13 cellular contexts compared by ENCODE assay signal in the genomic region with DNA sequence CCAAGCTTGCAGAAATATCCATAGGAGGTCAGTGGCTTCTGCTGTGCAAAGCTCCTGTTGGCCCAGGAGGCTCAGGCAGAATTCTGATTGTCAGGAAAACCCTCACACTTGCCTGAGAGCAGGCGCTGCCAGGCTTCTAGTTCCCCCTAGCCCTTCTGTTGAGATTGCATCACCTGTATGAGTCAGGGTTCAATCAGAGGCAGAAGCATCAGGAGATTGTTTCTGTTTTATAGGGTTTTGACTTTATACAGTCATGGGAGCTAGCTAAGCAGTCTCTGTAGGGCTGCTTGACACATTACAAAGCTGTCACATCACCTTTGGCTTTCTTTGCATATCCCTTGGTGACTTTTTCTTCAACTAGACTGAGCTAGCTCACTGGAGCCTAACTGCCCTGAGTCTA. TPM values are rescaled to one million over a fixed set of nuclear protein-coding genes. Genes with fewer than 3 reads are reported as not detected.
DNase-seq lines count a peak whose midpoint lies in the region; ATAC-seq, FAIRE-seq and TF ChIP-seq lines count a peak whose summit lies in the region.
"Had no signal": no experiment of that assay in that cellular context is flagged by ENCODE, and none has a peak within 500 bp of the region (broad histone marks: within the 10 kb centered on the region; RNA-seq: fewer than 3 reads in every experiment).

No MANE protein-coding gene starts in this region.

- TF ChIP-seq POLR2A in A549 (IDR thresholded peaks at IDR 0.05; ENCODE audit: low read length) (no peak), thyroid gland (IDR thresholded peaks at IDR 0.05) (no peak)

- no peaks in the 10 kb centered on the region for H3K36me3 Mint-ChIP-seq in stimulated activated naive B cell treated with anti-CD40 and anti-IgM and Interleukin-4, amounts not matched to agents 10 μg/mL and 1 μg/mL and 100 μg/mL, for 72 hours
- H3K36me3 Mint-ChIP-seq: CD4-positive, alpha-beta memory T cell had no signal

- H3K4me1 Mint-ChIP-seq in stimulated activated naive B cell treated with anti-CD40 and anti-IgM and Interleukin-4, amounts not matched to agents 10 μg/mL and 1 μg/mL and 100 μg/mL, for 72 hours = peaks cover 1 to 7% of the 10 kb centered on the region in 2 donors
- H3K4me1 Mint-ChIP-seq: CD4-positive, alpha-beta memory T cell had no signal

- H3K27ac Mint-ChIP-seq in stimulated activated naive B cell treated with anti-CD40 and anti-IgM and Interleukin-4, amounts not matched to agents 10 μg/mL and 1 μg/mL and 100 μg/mL, for 72 hours = no peak overlapping the region
- H3K27ac Mint-ChIP-seq: CD4-positive, alpha-beta memory T cell had no signal

- CTCF ChIA-PET in A549 (lab: Yijun Ruan, JAX) = interaction anchor here (0.8 to 1.2 kb wide), 3 partner anchors 12 to 59 kb away, joined by 3 to 6 read pairs (median 3); no protein-coding TSS in a partner anchor

- H3K4me1 ChIP-seq in A549 (peaks cover 12% of the 10 kb centered on the region), thyroid gland (no peaks in the 10 kb centered on the region)
- H3K4me1 ChIP-seq: left ventricle myocardium inferior, prostate gland had no signal

- peak overlapping the region; percentile 60 to 81 for H3K27ac ChIP-seq in A549
- H3K27ac ChIP-seq in thyroid gland = no peak overlapping the region
- H3K27ac ChIP-seq: left ventricle myocardium inferior, prostate gland had no signal

- TF ChIP-seq RAD21 in A549 (conservative IDR thresholded peaks at IDR 0.05 in 1 of 2, IDR thresholded peaks at IDR 0.05 in 1 of 2) = no peak

- TF ChIP-seq EP300 in A549 (IDR thresholded peaks at IDR 0.05) = no peak

- no peak for TF ChIP-seq CTCF in A549 (IDR thresholded peaks at IDR 0.05)
- TF ChIP-seq CTCF in fibroblast of pulmonary artery (IDR thresholded peaks at IDR 0.05; ENCODE audit: low read length, missing control alignments) = no peak
- no peak for TF ChIP-seq CTCF in thyroid gland (IDR thresholded peaks at IDR 0.05)

- no peaks in the 10 kb centered on the region for H3K9me3 ChIP-seq in A549
- no peaks in the 10 kb centered on the region for H3K9me3 ChIP-seq in thyroid gland
- H3K9me3 ChIP-seq: left ventricle myocardium inferior, prostate gland had no signal

- no peaks in the 10 kb centered on the region for H3K36me3 ChIP-seq in H7 (replicated peaks; ENCODE audit: control insufficient read depth, insufficient read depth, low read length)
- H3K36me3 ChIP-seq in thyroid gland = no peaks in the 10 kb centered on the region
- H3K36me3 ChIP-seq: left ventricle myocardium inferior, prostate gland had no signal

- intact Hi-C loops in thyroid gland (cut with DNase I) = no loop called here

- FAIRE-seq in A549 (lab: Jason Lieb, UNC) (peak; percentile 92), RCC 7860 (lab: Jason Lieb, UNC) (peak; percentile 82)

- POLR2A ChIA-PET in A549 (lab: Yijun Ruan, JAX) = interaction anchor here (0.6 kb wide), 1 partner anchor 639 kb away, joined by 3 read pairs; no protein-coding TSS in a partner anchor

- H3K4me3 Mint-ChIP-seq in stimulated activated naive B cell treated with anti-CD40 and anti-IgM and Interleukin-4, amounts not matched to agents 10 μg/mL and 1 μg/mL and 100 μg/mL, for 72 hours = no peak overlapping the region
- H3K4me3 Mint-ChIP-seq: CD4-positive, alpha-beta memory T cell had no signal

- no peak overlapping the region for H3K4me3 ChIP-seq in A549
- H3K4me3 ChIP-seq in H7 (ENCODE audit: insufficient read depth, low read depth, low read length) = no peak overlapping the region
- H3K4me3 ChIP-seq in fibroblast of pulmonary artery (replicated peaks; ENCODE audit: low read depth, low read length) = no peak overlapping the region
- no peak overlapping the region for H3K4me3 ChIP-seq in thyroid gland (replicated peaks in 1 of 3)
- H3K4me3 ChIP-seq: left ventricle myocardium inferior, prostate gland had no signal

- H3K27me3 ChIP-seq in H7 (ENCODE audit: control insufficient read depth, insufficient read depth, low read length) (no peaks in the 10 kb centered on the region), thyroid gland (no peaks in the 10 kb centered on the region)

- WGBS in A549 (ENCODE audit: missing lambda C conversion rate) = 20% methylated on average over 1 of the region's 1 CpG
- 70% methylated on average over 1 of the region's 1 CpG for WGBS in thyroid gland, 2 donors

- H3K9me3 Mint-ChIP-seq in stimulated activated naive B cell treated with anti-CD40 and anti-IgM and Interleukin-4, amounts not matched to agents 10 μg/mL and 1 μg/mL and 100 μg/mL, for 72 hours = peaks cover 0 to 1% of the 10 kb centered on the region in 2 donors

- H3K27me3 Mint-ChIP-seq in stimulated activated naive B cell treated with anti-CD40 and anti-IgM and Interleukin-4, amounts not matched to agents 10 μg/mL and 1 μg/mL and 100 μg/mL, for 72 hours = peaks cover 0 to 21% of the 10 kb centered on the region in 2 donors
- H3K27me3 Mint-ChIP-seq: CD4-positive, alpha-beta memory T cell had no signal

- ATAC-seq in A549 = peak; percentile 83 to 85; a peak in 5 of 6 replicates
- ATAC-seq in GM21423 (IDR thresholded peaks at IDR 0.05; ENCODE audit: unreplicated experiment) = no peak
- ATAC-seq in stimulated activated naive B cell treated with anti-CD40 and anti-IgM and Interleukin-4, amounts not matched to agents 10 μg/mL and 1 μg/mL and 100 μg/mL, for 72 hours (replicated peaks) = no peak

- DNase-seq in A549 (ENCODE audit: low read depth in 1 of 2, low spot score in 1 of 2) = peak; percentile 38 to 55
- peak; percentile 20 for DNase-seq in H7
- DNase-seq in RCC 7860 (ENCODE audit: low spot score) = peak; percentile 52
- peak; percentile 18 for DNase-seq in fibroblast of pulmonary artery (ENCODE audit: low read depth)
- no peak for DNase-seq in thyroid gland
- DNase-seq in KG1 (lab: John Stamatoyannopoulos, UW) = no peak
- no peak for DNase-seq in stimulated activated naive B cell treated with anti-CD40 and anti-IgM and Interleukin-4, amounts not matched to agents 10 μg/mL and 1 μg/mL and 100 μg/mL, for 72 hours
- DNase-seq: CD4-positive, alpha-beta memory T cell; effector memory CD4-positive, alpha-beta T cell; left ventricle myocardium inferior; T-helper 2 cell had no signal

- peak overlapping the region; percentile 62 for H3K4me2 ChIP-seq in A549

TF ChIP-seq in A549, 52 proteins besides CTCF, POLR2A, EP300 and RAD21:
- TF ChIP-seq RNF2 (IDR thresholded peaks at IDR 0.05; ENCODE audit: borderline replicate concordance, low read depth) = no peak
- TF ChIP-seq BHLHE40 (IDR thresholded peaks at IDR 0.05; ENCODE audit: low read depth, low read length) = no peak
- TF ChIP-seq MYC (IDR thresholded peaks at IDR 0.05; ENCODE audit: borderline replicate concordance, low read length) = no peak
- no peak for TF ChIP-seq HOXB5 (CRISPR knock-in tag; IDR thresholded peaks at IDR 0.05)
- no peak for TF ChIP-seq MAX (IDR thresholded peaks at IDR 0.05)
- TF ChIP-seq CEBPB (IDR thresholded peaks at IDR 0.05) = peak; percentile 62 to 86; a peak in 3 of 4 replicates
- 0 out of 2 replicates have a peak, but pooled peaks have one; percentile 15 for TF ChIP-seq FOSL2 (IDR thresholded peaks at IDR 0.05)
- no peak; the same call in 1 of the 2 replicates for TF ChIP-seq FOSL2 (CRISPR knock-in tag; IDR thresholded peaks at IDR 0.05)
- TF ChIP-seq FOSB (CRISPR knock-in tag; IDR thresholded peaks at IDR 0.05) = no peak

RNA-seq across cellular contexts. Expression of gene DIPK2B, which starts 27.8 kb away (rescaled TPM):
- polyA plus RNA-seq in A549 (2011; rRNA removed) (not detected in 2 replicates), A549 (2017; fragmentation: RNase III; extraction: RNeasy Plus Mini Kit Qiagen cat#74134 plus additional on column Dnase treatment) (not detected in 3 replicates)
- not detected in 2 replicates for polyA plus RNA-seq in A549 (2012; cell fraction: cytosol; rRNA removed)
- not detected in 2 replicates for polyA plus RNA-seq in A549 (2012; cell fraction: nucleus; rRNA removed)
- not detected in 2 replicates for polyA minus RNA-seq in A549 (2011; rRNA and poly(A)+ RNA removed)
- not detected in 2 replicates for total RNA-seq in H7 (2014; rRNA removed; shearing (Covaris generic))
- total RNA-seq in thyroid gland = 10 to 100 TPM; 11.6 to 39.1 (median 24.4) TPM
- total RNA-seq: CD4-positive, alpha-beta memory T cell had no signal
- polyA plus RNA-seq: CD4-positive, alpha-beta memory T cell had no signal

Comparison
In these comparisons a context has a peak if more than half of its experiments do, and no peak if none do; other contexts are left out.
1. ATAC-seq: peak in A549 (2 of 2); none in GM21423 (single experiment) and stimulated activated naive B cell treated with anti-CD40 and anti-IgM and Interleukin-4, amounts not matched to agents 10 μg/mL and 1 μg/mL and 100 μg/mL, for 72 hours (0 of 2).
2. DNase-seq: peak in A549 (2 of 2), H7 (single experiment), RCC 7860 (single experiment) and fibroblast of pulmonary artery (single experiment); none in thyroid gland (0 of 2), KG1 (single experiment) and stimulated activated naive B cell treated with anti-CD40 and anti-IgM and Interleukin-4, amounts not matched to agents 10 μg/mL and 1 μg/mL and 100 μg/mL, for 72 hours (single experiment).
3. H3K27ac ChIP-seq: peak in A549 (2 of 2); none in thyroid gland (0 of 3).
4. RNA of gene DIPK2B, which starts 27.8 kb away (total RNA-seq): 11.6 to 39.1 TPM in thyroid gland; not detected in H7; every median in the first group is over 10 times any median in the second.